In the genomic region with DNA sequence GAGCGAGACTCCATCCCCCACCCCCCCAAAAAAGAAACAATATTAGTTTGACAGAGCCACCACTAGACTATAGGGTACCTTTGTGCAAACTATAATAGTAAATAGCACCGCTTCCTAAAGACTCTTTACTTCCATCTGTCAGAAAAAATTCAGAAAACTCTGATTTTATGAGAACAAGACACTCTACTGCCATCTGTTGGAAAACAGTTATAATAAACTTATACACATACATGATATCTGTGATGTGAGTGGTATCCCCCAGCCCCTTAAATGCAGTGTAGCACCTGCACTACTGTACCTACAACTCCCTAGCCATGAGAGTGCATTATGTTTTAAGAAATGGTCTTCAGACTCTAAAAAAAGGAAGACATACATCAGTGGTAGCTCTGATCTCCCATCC, we compare ENCODE assay signal across 1 cellular context.
TF ChIP-seq lines count a peak whose summit lies in the region.

No MANE protein-coding gene starts in this region.

TF ChIP-seq in SK-N-SH, 30 proteins besides CTCF, POLR2A, EP300 and RAD21 (continued from another document):
- TF ChIP-seq MAX (IDR thresholded peaks at IDR 0.05; ENCODE audit: low read depth) (no peak), EZH2phosphoT487 (IDR thresholded peaks at IDR 0.05; ENCODE audit: borderline replicate concordance, low read depth) (no peak), YY1 (IDR thresholded peaks at IDR 0.05; ENCODE audit: low read depth) (no peak), RXRA (IDR thresholded peaks at IDR 0.05; ENCODE audit: borderline replicate concordance, low read depth) (no peak), FOSL2 (IDR thresholded peaks at IDR 0.05; ENCODE audit: borderline replicate concordance, low read depth) (no peak), FOXJ3 (CRISPR knock-in tag; IDR thresholded peaks at IDR 0.05) (no peak), IRF3 (IDR thresholded peaks at IDR 0.05; ENCODE audit: low read depth, low read length) (no peak), MEF2A (IDR thresholded peaks at IDR 0.05; ENCODE audit: borderline replicate concordance, low read depth) (no peak), RFX5 (IDR thresholded peaks at IDR 0.05; ENCODE audit: low read length) (no peak), GABPA (IDR thresholded peaks at IDR 0.05; ENCODE audit: low read depth) (no peak), CHD2 (IDR thresholded peaks at IDR 0.05; ENCODE audit: low read length, partially characterized antibody) (no peak)
